Comparison of ENCODE assay signal across 9 cellular contexts in the genomic region with DNA sequence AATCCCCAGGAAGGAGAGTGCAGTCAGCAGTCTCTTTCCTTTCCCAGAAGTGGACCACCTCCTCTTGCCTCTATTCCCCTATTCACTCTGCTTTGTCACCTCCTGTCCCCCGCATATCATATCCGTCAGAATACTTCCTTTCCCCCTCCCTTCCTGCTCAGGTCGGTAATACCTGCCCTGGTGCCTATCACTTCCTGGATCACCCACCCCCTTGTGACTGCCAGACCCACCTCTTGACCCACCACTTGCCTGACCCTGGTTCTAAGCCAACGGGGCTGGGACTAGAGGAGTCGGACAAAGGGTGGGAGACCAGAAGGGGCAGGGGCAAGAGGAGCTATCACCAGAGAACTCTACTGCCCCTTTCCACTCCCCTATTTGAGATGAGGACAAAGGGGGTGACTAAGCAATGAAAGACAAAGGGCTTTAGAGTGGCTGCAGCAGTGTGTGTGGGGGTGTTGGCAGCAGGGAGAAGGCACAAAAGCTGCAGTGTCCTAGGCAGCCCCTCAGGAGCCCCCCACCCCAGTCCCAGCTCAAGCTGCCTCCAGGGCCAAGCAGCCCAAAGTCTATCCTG. TPM values are rescaled to one million over a fixed set of nuclear protein-coding genes. Genes with fewer than 3 reads are reported as not detected.
DNase-seq lines count a peak whose midpoint lies in the region; ATAC-seq, FAIRE-seq and TF ChIP-seq lines count a peak whose summit lies in the region.
"Had no signal": no experiment of that assay in that cellular context is flagged by ENCODE, and none has a peak within 500 bp of the region (broad histone marks: within the 10 kb centered on the region; RNA-seq: fewer than 3 reads in every experiment).

No MANE protein-coding gene starts in this region.

- intact Hi-C loops in endothelial cell of umbilical vein (cut with micrococcal nuclease), result loop anchor here (1.0 kb wide), 1 partner anchor 15 kb away; no protein-coding TSS in a partner anchor

- peak overlapping the region; percentile 47 for H3K4me2 ChIP-seq in endothelial cell of umbilical vein (ENCODE audit: insufficient read depth, low read length)

- FAIRE-seq in endothelial cell of umbilical vein (lab: Jason Lieb, UNC), result no peak

- no peak for TF ChIP-seq POLR2A in endothelial cell of umbilical vein (IDR thresholded peaks at IDR 0.05; ENCODE audit: low read depth, low read length)

- H3K27ac Mint-ChIP-seq in stimulated activated naive CD8-positive, alpha-beta T cell treated with anti-CD3 and anti-CD28 coated beads, Interleukin-15, Interleukin-2, amounts not matched to agents 100 ng/mL and 50 ng/mL, for 24 hours, result peak overlapping the region; percentile 92
- H3K27ac Mint-ChIP-seq in nephron progenitor cell, result peak overlapping the region; percentile 51

- H3K36me3 Mint-ChIP-seq in stimulated activated naive CD8-positive, alpha-beta T cell treated with anti-CD3 and anti-CD28 coated beads, Interleukin-15, Interleukin-2, amounts not matched to agents 100 ng/mL and 50 ng/mL, for 24 hours (ENCODE audit: low read depth), result peaks cover 20% of the 10 kb centered on the region
- peaks cover 16% of the 10 kb centered on the region for H3K36me3 Mint-ChIP-seq in nephron progenitor cell (ENCODE audit: low read depth)

- H3K27me3 ChIP-seq in endothelial cell of umbilical vein (ENCODE audit: control insufficient read depth in 2 of 2, insufficient read depth in 2 of 2, low read length in 2 of 2) (no peaks in the 10 kb centered on the region), BE2C (no peaks in the 10 kb centered on the region)

- H3K9me3 ChIP-seq in endothelial cell of umbilical vein (replicated peaks; ENCODE audit: control insufficient read depth, insufficient read depth, low read length) (no peaks in the 10 kb centered on the region), BE2C (no peaks in the 10 kb centered on the region)

- no peaks in the 10 kb centered on the region for H3K9me1 ChIP-seq in endothelial cell of umbilical vein (replicated peaks; ENCODE audit: control insufficient read depth, extremely low read depth, insufficient read depth, low read length)

- TF ChIP-seq CTCF in endothelial cell of umbilical vein (IDR thresholded peaks at IDR 0.05; ENCODE audit: extremely low read depth in 1 of 2, insufficient read depth in 1 of 2, low read depth in 1 of 2, low read length in 2 of 2) (no peak), nephron progenitor cell (IDR thresholded peaks at IDR 0.05) (no peak), BE2C (IDR thresholded peaks at IDR 0.05; ENCODE audit: low read depth, low read length) (no peak)

- H3K27ac ChIP-seq in endothelial cell of umbilical vein (ENCODE audit: insufficient read depth, low read depth, low read length), result peak overlapping the region; percentile 98

- peaks cover 58% of the 10 kb centered on the region for H3K79me2 ChIP-seq in endothelial cell of umbilical vein (ENCODE audit: control insufficient read depth, insufficient read depth, low read length)

- H3K4me3 Mint-ChIP-seq in stimulated activated naive CD8-positive, alpha-beta T cell treated with anti-CD3 and anti-CD28 coated beads, Interleukin-15, Interleukin-2, amounts not matched to agents 100 ng/mL and 50 ng/mL, for 24 hours, result peak overlapping the region; percentile 43
- H3K4me3 Mint-ChIP-seq in nephron progenitor cell, result no peak overlapping the region

- ATAC-seq in stimulated activated naive CD8-positive, alpha-beta T cell treated with anti-CD3 and anti-CD28 coated beads, Interleukin-15, Interleukin-2, amounts not matched to agents 100 U/mL and 50 U/mL, for 24 hours, result no peak
- ATAC-seq in HG03378 (IDR thresholded peaks at IDR 0.05; ENCODE audit: unreplicated experiment), result no peak

- H3K4me3 ChIP-seq in endothelial cell of umbilical vein (replicated peaks in 1 of 3; ENCODE audit: insufficient read depth in 1 of 3, low read depth in 1 of 3, low read length in 3 of 3) (no peak overlapping the region), BE2C (ENCODE audit: low read depth, low read length) (no peak overlapping the region)

- H3K36me3 ChIP-seq in endothelial cell of umbilical vein (ENCODE audit: control insufficient read depth in 2 of 2, extremely low read depth in 1 of 2, insufficient read depth in 2 of 2, low read length in 2 of 2) (no peaks in the 10 kb centered on the region), BE2C (peaks cover 7% of the 10 kb centered on the region; the same call in 1 of the 2 replicates)

- no peaks in the 10 kb centered on the region for H3K9me3 Mint-ChIP-seq in stimulated activated naive CD8-positive, alpha-beta T cell treated with anti-CD3 and anti-CD28 coated beads, Interleukin-15, Interleukin-2, amounts not matched to agents 100 ng/mL and 50 ng/mL, for 24 hours
- H3K9me3 Mint-ChIP-seq in nephron progenitor cell, result no peaks in the 10 kb centered on the region

- POLR2A ChIA-PET in endothelial cell of umbilical vein (lab: Charles Lee), result interaction anchor here (0.9 kb wide), 1 partner anchor 25 kb away, joined by 4 read pairs; no protein-coding TSS in a partner anchor

- H3K9ac ChIP-seq in endothelial cell of umbilical vein (replicated peaks; ENCODE audit: extremely low read depth, insufficient read depth, low read length), result peak overlapping the region; percentile 75

- no peaks in the 10 kb centered on the region for H3K27me3 Mint-ChIP-seq in stimulated activated naive CD8-positive, alpha-beta T cell treated with anti-CD3 and anti-CD28 coated beads, Interleukin-15, Interleukin-2, amounts not matched to agents 100 ng/mL and 50 ng/mL, for 24 hours
- H3K27me3 Mint-ChIP-seq in nephron progenitor cell (ENCODE audit: low read depth, poor library complexity), result peaks cover 3% of the 10 kb centered on the region

- peaks cover 55% of the 10 kb centered on the region for H3K4me1 Mint-ChIP-seq in stimulated activated naive CD8-positive, alpha-beta T cell treated with anti-CD3 and anti-CD28 coated beads, Interleukin-15, Interleukin-2, amounts not matched to agents 100 ng/mL and 50 ng/mL, for 24 hours (ENCODE audit: low read depth)
- peaks cover 79% of the 10 kb centered on the region for H3K4me1 Mint-ChIP-seq in nephron progenitor cell

- no TSS peak for BruUV-seq in endothelial cell of umbilical vein (replicated peaks; lab: Mats Ljungman, UMichigan)

- H3K4me1 ChIP-seq in endothelial cell of umbilical vein (ENCODE audit: control insufficient read depth, extremely low read depth, insufficient read depth, low read length) (peaks cover 60% of the 10 kb centered on the region), BE2C (peaks cover 39% of the 10 kb centered on the region)

- H4K20me1 ChIP-seq in endothelial cell of umbilical vein (replicated peaks; ENCODE audit: control insufficient read depth, extremely low read depth, insufficient read depth, low read length), result no peaks in the 10 kb centered on the region

- dilution Hi-C loops in endothelial cell of umbilical vein (cut with MboI; ENCODE audit: extremely low pct_ligation_motif_present, low sequenced_read_pairs), result no loop called here

- no peak overlapping the region for H2AFZ ChIP-seq in endothelial cell of umbilical vein (ENCODE audit: low read depth, low read length)

- no peak for DNase-seq in stimulated activated naive CD8-positive, alpha-beta T cell treated with anti-CD3 and anti-CD28 coated beads, Interleukin-15, Interleukin-2, amounts not matched to agents 100 U/mL and 50 U/mL, for 24 hours
- DNase-seq in endothelial cell of umbilical vein (ENCODE audit: low read depth, low spot score) (peak; percentile 59), nephron progenitor cell (no peak), BE2C (no peak), NCI-H526 treated with DMSO at 0.1 percent for 48 hours (lab: John Stamatoyannopoulos, UW) (no peak)
- DNase-seq in effector CD8-positive, alpha-beta T cell (lab: John Stamatoyannopoulos, UW), result no peak

- CTCF ChIA-PET in endothelial cell of umbilical vein (lab: Charles Lee), result interaction anchor here (2.9 to 3.2 kb wide), 2 partner anchors 9 to 34 kb away, joined by 10 to 18 read pairs; a partner anchor contains a TSS

RNA-seq across cellular contexts. Expression of a gene that starts 1.7 kb away (rescaled TPM):
- total RNA-seq in endothelial cell of umbilical vein, result 8.9 and 13.6 TPM in 2 replicates
- 2.5 and 2.6 TPM in 2 replicates for polyA plus RNA-seq in endothelial cell of umbilical vein
- polyA plus RNA-seq in endothelial cell of umbilical vein (2011; cell fraction: cytosol; rRNA removed), result 1.1 and 1.4 TPM in 2 replicates
- polyA plus RNA-seq in endothelial cell of umbilical vein (2011; cell fraction: nucleus; rRNA removed), result 2.7 and 3.4 TPM in 2 replicates
- 11.6 and 12.1 TPM in 2 replicates for polyA plus RNA-seq in endothelial cell of umbilical vein (2012)
- polyA minus RNA-seq in endothelial cell of umbilical vein, result 3.5 and 13.4 TPM in 2 replicates
- 0.41 TPM for polyA minus RNA-seq in endothelial cell of umbilical vein (2011; cell fraction: cytosol; rRNA and poly(A)+ RNA removed)
- polyA minus RNA-seq in endothelial cell of umbilical vein (2011; cell fraction: nucleus; rRNA and poly(A)+ RNA removed), result 7.3 and 7.8 TPM in 2 replicates
- polyA plus RNA-seq in BE2C (2012; ENCODE audit: insufficient read depth, insufficient read length, low read depth), result 1.4 TPM

RNA-seq across cellular contexts. Expression of a gene that starts 1.7 kb away (rescaled TPM):
- total RNA-seq in endothelial cell of umbilical vein, result 95.1 and 99.7 TPM in 2 replicates
- 101 and 130 TPM in 2 replicates for polyA plus RNA-seq in endothelial cell of umbilical vein
- polyA plus RNA-seq in endothelial cell of umbilical vein (2011; cell fraction: cytosol; rRNA removed), result 119 and 125 TPM in 2 replicates
- polyA plus RNA-seq in endothelial cell of umbilical vein (2011; cell fraction: nucleus; rRNA removed), result 133 and 144 TPM in 2 replicates
- polyA plus RNA-seq in endothelial cell of umbilical vein (2012), result 97.3 and 104 TPM in 2 replicates
- polyA minus RNA-seq in endothelial cell of umbilical vein, result 209 and 223 TPM in 2 replicates
- 114 TPM for polyA minus RNA-seq in endothelial cell of umbilical vein (2011; cell fraction: cytosol; rRNA and poly(A)+ RNA removed)
- polyA minus RNA-seq in endothelial cell of umbilical vein (2011; cell fraction: nucleus; rRNA and poly(A)+ RNA removed), result 68.0 and 89.1 TPM in 2 replicates
- polyA plus RNA-seq in BE2C (2012; ENCODE audit: insufficient read depth, insufficient read length, low read depth), result 217 TPM

RNA-seq across cellular contexts. Expression of a gene that starts 14.6 kb away (rescaled TPM):
- 1.6 and 2.2 TPM in 2 replicates for total RNA-seq in endothelial cell of umbilical vein
- 1.1 and 1.3 TPM in 2 replicates for polyA plus RNA-seq in endothelial cell of umbilical vein
- 0.57 and 0.63 TPM in 2 replicates for polyA plus RNA-seq in endothelial cell of umbilical vein (2011; cell fraction: cytosol; rRNA removed)
- polyA plus RNA-seq in endothelial cell of umbilical vein (2011; cell fraction: nucleus; rRNA removed), result 1.9 and 2.4 TPM in 2 replicates
- polyA plus RNA-seq in endothelial cell of umbilical vein (2012), result 0.60 TPM in 1 of 2 replicates, not detected in the other
- 0.93 TPM in 1 of 2 replicates, not detected in the other for polyA minus RNA-seq in endothelial cell of umbilical vein
- polyA minus RNA-seq in endothelial cell of umbilical vein (2011; cell fraction: cytosol; rRNA and poly(A)+ RNA removed), result not detected
- 1.5 TPM in 1 of 2 replicates, not detected in the other for polyA minus RNA-seq in endothelial cell of umbilical vein (2011; cell fraction: nucleus; rRNA and poly(A)+ RNA removed)
- not detected for polyA plus RNA-seq in BE2C (2012; ENCODE audit: insufficient read depth, insufficient read length, low read depth)

RNA-seq across cellular contexts. Expression of a gene that starts 22.9 kb away (rescaled TPM):
- not detected in 2 replicates for total RNA-seq in endothelial cell of umbilical vein
- not detected in 2 replicates for polyA plus RNA-seq in endothelial cell of umbilical vein
- not detected in 2 replicates for polyA plus RNA-seq in endothelial cell of umbilical vein (2011; cell fraction: cytosol; rRNA removed)
- not detected in 2 replicates for polyA plus RNA-seq in endothelial cell of umbilical vein (2011; cell fraction: nucleus; rRNA removed)
- polyA plus RNA-seq in endothelial cell of umbilical vein (2012), result 0.84 TPM in 1 of 2 replicates, not detected in the other
- polyA minus RNA-seq in endothelial cell of umbilical vein, result not detected in 2 replicates
- polyA minus RNA-seq in endothelial cell of umbilical vein (2011; cell fraction: cytosol; rRNA and poly(A)+ RNA removed), result not detected
- polyA minus RNA-seq in endothelial cell of umbilical vein (2011; cell fraction: nucleus; rRNA and poly(A)+ RNA removed), result not detected in 2 replicates
- polyA plus RNA-seq in BE2C (2012; ENCODE audit: insufficient read depth, insufficient read length, low read depth), result not detected
- total RNA-seq: SK-MEL-5 had no signal

RNA-seq across cellular contexts. Expression of a gene that starts 23.2 kb away (rescaled TPM):
- total RNA-seq in endothelial cell of umbilical vein, result 39.5 and 39.8 TPM in 2 replicates
- polyA plus RNA-seq in endothelial cell of umbilical vein, result 55.5 and 60.4 TPM in 2 replicates
- polyA plus RNA-seq in endothelial cell of umbilical vein (2011; cell fraction: cytosol; rRNA removed), result 43.9 and 47.0 TPM in 2 replicates
- 46.1 and 53.2 TPM in 2 replicates for polyA plus RNA-seq in endothelial cell of umbilical vein (2011; cell fraction: nucleus; rRNA removed)
- 36.9 and 38.5 TPM in 2 replicates for polyA plus RNA-seq in endothelial cell of umbilical vein (2012)
- 22.8 and 24.6 TPM in 2 replicates for polyA minus RNA-seq in endothelial cell of umbilical vein
- polyA minus RNA-seq in endothelial cell of umbilical vein (2011; cell fraction: cytosol; rRNA and poly(A)+ RNA removed), result 18.3 TPM
- polyA minus RNA-seq in endothelial cell of umbilical vein (2011; cell fraction: nucleus; rRNA and poly(A)+ RNA removed), result 13.6 and 14.2 TPM in 2 replicates
- polyA plus RNA-seq in BE2C (2012; ENCODE audit: insufficient read depth, insufficient read length, low read depth), result 109 TPM
